Comparison of ENCODE assay signal across 1 cellular context in the genomic region with DNA sequence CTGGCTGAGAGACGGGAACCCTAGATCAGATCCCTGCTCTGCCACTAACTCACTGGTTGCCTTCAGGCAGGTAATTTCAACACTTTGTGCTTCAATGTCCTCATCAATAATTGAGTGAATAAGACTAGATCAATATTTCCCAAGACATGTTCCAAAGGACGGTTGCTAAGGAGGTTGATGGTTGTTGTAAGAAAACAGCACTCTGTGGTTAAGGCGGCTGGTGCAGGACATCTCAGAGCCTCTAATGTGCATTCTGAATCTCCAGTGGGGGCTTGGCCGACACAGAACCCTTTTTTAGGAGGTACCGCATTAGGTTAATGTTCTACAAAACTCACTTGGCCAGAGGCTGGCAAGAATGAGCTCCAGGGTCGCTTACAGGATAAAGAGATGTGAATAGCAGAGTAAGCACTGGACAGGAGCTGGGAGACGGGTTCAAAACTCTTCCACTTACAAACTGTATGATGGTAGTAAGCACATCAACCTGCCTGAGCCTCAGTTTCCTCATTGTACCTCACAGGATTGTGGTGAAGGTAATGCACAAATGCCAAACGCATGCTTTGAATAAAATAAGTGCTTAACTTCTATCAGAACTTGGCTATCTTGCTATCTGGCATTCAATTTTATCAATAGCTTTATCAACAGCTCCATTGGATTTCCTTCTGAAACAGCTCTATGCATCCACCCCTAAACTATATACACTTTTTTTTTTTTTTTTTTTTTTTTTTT.
TF ChIP-seq lines count a peak whose summit lies in the region.

No MANE protein-coding gene starts in this region.

TF ChIP-seq in WTC11, 78 proteins besides CTCF, POLR2A, EP300 and RAD21 (continued from another document):
- TF ChIP-seq, protein P1, sequence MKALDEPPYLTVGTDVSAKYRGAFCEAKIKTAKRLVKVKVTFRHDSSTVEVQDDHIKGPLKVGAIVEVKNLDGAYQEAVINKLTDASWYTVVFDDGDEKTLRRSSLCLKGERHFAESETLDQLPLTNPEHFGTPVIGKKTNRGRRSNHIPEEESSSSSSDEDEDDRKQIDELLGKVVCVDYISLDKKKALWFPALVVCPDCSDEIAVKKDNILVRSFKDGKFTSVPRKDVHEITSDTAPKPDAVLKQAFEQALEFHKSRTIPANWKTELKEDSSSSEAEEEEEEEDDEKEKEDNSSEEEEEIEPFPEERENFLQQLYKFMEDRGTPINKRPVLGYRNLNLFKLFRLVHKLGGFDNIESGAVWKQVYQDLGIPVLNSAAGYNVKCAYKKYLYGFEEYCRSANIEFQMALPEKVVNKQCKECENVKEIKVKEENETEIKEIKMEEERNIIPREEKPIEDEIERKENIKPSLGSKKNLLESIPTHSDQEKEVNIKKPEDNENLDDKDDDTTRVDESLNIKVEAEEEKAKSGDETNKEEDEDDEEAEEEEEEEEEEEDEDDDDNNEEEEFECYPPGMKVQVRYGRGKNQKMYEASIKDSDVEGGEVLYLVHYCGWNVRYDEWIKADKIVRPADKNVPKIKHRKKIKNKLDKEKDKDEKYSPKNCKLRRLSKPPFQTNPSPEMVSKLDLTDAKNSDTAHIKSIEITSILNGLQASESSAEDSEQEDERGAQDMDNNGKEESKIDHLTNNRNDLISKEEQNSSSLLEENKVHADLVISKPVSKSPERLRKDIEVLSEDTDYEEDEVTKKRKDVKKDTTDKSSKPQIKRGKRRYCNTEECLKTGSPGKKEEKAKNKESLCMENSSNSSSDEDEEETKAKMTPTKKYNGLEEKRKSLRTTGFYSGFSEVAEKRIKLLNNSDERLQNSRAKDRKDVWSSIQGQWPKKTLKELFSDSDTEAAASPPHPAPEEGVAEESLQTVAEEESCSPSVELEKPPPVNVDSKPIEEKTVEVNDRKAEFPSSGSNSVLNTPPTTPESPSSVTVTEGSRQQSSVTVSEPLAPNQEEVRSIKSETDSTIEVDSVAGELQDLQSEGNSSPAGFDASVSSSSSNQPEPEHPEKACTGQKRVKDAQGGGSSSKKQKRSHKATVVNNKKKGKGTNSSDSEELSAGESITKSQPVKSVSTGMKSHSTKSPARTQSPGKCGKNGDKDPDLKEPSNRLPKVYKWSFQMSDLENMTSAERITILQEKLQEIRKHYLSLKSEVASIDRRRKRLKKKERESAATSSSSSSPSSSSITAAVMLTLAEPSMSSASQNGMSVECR (CRISPR knock-in tag; IDR thresholded peaks at IDR 0.05; ENCODE audit: borderline replicate concordance): no peak
- TF ChIP-seq IRF2 (CRISPR knock-in tag; IDR thresholded peaks at IDR 0.05; ENCODE audit: borderline replicate concordance, low read depth): no peak
- TF ChIP-seq NR1H2 (CRISPR knock-in tag; IDR thresholded peaks at IDR 0.05): no peak
- TF ChIP-seq, protein P2, sequence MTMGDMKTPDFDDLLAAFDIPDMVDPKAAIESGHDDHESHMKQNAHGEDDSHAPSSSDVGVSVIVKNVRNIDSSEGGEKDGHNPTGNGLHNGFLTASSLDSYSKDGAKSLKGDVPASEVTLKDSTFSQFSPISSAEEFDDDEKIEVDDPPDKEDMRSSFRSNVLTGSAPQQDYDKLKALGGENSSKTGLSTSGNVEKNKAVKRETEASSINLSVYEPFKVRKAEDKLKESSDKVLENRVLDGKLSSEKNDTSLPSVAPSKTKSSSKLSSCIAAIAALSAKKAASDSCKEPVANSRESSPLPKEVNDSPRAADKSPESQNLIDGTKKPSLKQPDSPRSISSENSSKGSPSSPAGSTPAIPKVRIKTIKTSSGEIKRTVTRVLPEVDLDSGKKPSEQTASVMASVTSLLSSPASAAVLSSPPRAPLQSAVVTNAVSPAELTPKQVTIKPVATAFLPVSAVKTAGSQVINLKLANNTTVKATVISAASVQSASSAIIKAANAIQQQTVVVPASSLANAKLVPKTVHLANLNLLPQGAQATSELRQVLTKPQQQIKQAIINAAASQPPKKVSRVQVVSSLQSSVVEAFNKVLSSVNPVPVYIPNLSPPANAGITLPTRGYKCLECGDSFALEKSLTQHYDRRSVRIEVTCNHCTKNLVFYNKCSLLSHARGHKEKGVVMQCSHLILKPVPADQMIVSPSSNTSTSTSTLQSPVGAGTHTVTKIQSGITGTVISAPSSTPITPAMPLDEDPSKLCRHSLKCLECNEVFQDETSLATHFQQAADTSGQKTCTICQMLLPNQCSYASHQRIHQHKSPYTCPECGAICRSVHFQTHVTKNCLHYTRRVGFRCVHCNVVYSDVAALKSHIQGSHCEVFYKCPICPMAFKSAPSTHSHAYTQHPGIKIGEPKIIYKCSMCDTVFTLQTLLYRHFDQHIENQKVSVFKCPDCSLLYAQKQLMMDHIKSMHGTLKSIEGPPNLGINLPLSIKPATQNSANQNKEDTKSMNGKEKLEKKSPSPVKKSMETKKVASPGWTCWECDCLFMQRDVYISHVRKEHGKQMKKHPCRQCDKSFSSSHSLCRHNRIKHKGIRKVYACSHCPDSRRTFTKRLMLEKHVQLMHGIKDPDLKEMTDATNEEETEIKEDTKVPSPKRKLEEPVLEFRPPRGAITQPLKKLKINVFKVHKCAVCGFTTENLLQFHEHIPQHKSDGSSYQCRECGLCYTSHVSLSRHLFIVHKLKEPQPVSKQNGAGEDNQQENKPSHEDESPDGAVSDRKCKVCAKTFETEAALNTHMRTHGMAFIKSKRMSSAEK (CRISPR knock-in tag; IDR thresholded peaks at IDR 0.05; ENCODE audit: borderline replicate concordance): no peak
- no peak for TF ChIP-seq TCF7 (CRISPR knock-in tag; IDR thresholded peaks at IDR 0.05; ENCODE audit: low read depth)
- TF ChIP-seq NFYB (CRISPR knock-in tag; conservative IDR thresholded peaks at IDR 0.05; ENCODE audit: low read depth): no peak
- TF ChIP-seq, protein P3, sequence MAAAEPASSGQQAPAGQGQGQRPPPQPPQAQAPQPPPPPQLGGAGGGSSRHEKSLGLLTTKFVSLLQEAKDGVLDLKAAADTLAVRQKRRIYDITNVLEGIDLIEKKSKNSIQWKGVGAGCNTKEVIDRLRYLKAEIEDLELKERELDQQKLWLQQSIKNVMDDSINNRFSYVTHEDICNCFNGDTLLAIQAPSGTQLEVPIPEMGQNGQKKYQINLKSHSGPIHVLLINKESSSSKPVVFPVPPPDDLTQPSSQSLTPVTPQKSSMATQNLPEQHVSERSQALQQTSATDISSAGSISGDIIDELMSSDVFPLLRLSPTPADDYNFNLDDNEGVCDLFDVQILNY (CRISPR knock-in tag; IDR thresholded peaks at IDR 0.05): no peak
- TF ChIP-seq ETV6 (CRISPR knock-in tag; IDR thresholded peaks at IDR 0.05): no peak
- TF ChIP-seq SP1 (CRISPR knock-in tag; conservative IDR thresholded peaks at IDR 0.05): no peak
- no peak for TF ChIP-seq NFE2L1 (CRISPR knock-in tag; IDR thresholded peaks at IDR 0.05)
- TF ChIP-seq, protein P4, sequence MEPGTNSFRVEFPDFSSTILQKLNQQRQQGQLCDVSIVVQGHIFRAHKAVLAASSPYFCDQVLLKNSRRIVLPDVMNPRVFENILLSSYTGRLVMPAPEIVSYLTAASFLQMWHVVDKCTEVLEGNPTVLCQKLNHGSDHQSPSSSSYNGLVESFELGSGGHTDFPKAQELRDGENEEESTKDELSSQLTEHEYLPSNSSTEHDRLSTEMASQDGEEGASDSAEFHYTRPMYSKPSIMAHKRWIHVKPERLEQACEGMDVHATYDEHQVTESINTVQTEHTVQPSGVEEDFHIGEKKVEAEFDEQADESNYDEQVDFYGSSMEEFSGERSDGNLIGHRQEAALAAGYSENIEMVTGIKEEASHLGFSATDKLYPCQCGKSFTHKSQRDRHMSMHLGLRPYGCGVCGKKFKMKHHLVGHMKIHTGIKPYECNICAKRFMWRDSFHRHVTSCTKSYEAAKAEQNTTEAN (CRISPR knock-in tag; IDR thresholded peaks at IDR 0.05): no peak
- no peak for TF ChIP-seq CREB1 (CRISPR knock-in tag; IDR thresholded peaks at IDR 0.05)
